Comparison of ENCODE assay signal across 28 cellular contexts in the genomic region with DNA sequence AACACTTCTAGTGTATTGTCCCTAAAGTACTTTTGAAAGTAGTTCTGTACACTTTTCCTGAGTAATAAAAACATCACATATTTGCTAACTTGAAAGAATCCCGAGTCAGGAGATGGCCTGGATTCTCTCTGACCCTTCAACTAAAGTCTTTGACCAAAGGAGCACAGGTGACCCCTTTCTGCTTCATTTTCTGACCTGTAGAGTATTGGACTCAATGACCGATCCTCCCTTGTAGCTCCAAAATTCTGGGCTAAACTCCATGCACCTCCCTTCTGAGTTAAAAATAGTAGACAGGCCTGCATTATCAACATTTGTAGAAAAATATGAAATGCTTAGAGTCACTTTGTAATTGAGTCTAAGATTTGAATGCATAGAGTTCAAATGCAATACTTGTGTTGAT. TPM values are rescaled to one million over a fixed set of nuclear protein-coding genes. Genes with fewer than 3 reads are reported as not detected.
A peak's percentile ranks its signal among the peaks of the same experiment; 100 is the strongest.
DNase-seq lines count a peak whose midpoint lies in the region; ATAC-seq, FAIRE-seq and TF ChIP-seq lines count a peak whose summit lies in the region.
"Had no signal": no experiment of that assay in that cellular context is flagged by ENCODE, and none has a peak within 500 bp of the region (broad histone marks: within the 10 kb centered on the region; RNA-seq: fewer than 3 reads in every experiment).

No MANE protein-coding gene starts in this region.

- FAIRE-seq in H54 (lab: Jason Lieb, UNC) = peak; percentile 30
- FAIRE-seq: H1 had no signal

- no peak overlapping the region for H3K4me3 ChIP-seq in CD8-positive, alpha-beta T cell (ENCODE audit: low read depth, low read length)
- H3K4me3 ChIP-seq in dorsolateral prefrontal cortex = peak overlapping the region in 1 of 59 donors; percentile 6
- H3K4me3 ChIP-seq: lung, psoas muscle, SJCRH30, stomach had no signal

- H3K27me3 ChIP-seq in CD8-positive, alpha-beta T cell (ENCODE audit: insufficient read depth, low read length) = no peaks in the 10 kb centered on the region
- no peaks in the 10 kb centered on the region for H3K27me3 ChIP-seq in dorsolateral prefrontal cortex
- H3K27me3 ChIP-seq: stomach had no signal

- no peaks in the 10 kb centered on the region for H3K9me3 ChIP-seq in CD8-positive, alpha-beta T cell (ENCODE audit: low read length)
- H3K9me3 ChIP-seq: psoas muscle, SJCRH30, stomach had no signal

- intact Hi-C loops in CD8-positive, alpha-beta T cell (cut with DNase I, micrococcal nuclease) = loop anchor here in 1 of 2 experiments (10.0 kb wide), 1 partner anchor 436 kb away; no protein-coding TSS in a partner anchor
- intact Hi-C loops in dorsolateral prefrontal cortex (cut with DNase I) = no loop called here

- POLR2A ChIA-PET in CD8-positive, alpha-beta T cell (lab: Charles Lee) = no interaction called here

- H3K4me1 Mint-ChIP-seq in CD8-positive, alpha-beta T cell (ENCODE audit: low read depth) = peaks cover 33% of the 10 kb centered on the region
- peaks cover 24 to 59% of the 10 kb centered on the region in 2 donors for H3K4me1 Mint-ChIP-seq in stimulated activated naive B cell treated with anti-CD40 and anti-IgM and Interleukin-4, amounts not matched to agents 10 μg/mL and 1 μg/mL and 100 μg/mL, for 72 hours

- no peak for TF ChIP-seq POLR2A in H54 (IDR thresholded peaks at IDR 0.05; ENCODE audit: low read depth, low read length)

- DNase-seq in CD8-positive, alpha-beta T cell = no peak
- DNase-seq in H54 (ENCODE audit: insufficient read length, low spot score) (no peak), dorsolateral prefrontal cortex (no peak), kidney tubule cell (ENCODE audit: low spot score) (no peak), SIG-M5 treated with dmso at 0.1 percent for 504 hours (lab: John Stamatoyannopoulos, UW; ENCODE audit: unreplicated experiment) (no peak)
- DNase-seq in stimulated activated naive B cell treated with anti-CD40 and anti-IgM and Interleukin-4, amounts not matched to agents 10 μg/mL and 1 μg/mL and 100 μg/mL, for 72 hours = no peak
- DNase-seq: activated CD4-positive, alpha-beta memory T cell treated with anti-CD3 and anti-CD28 coated beads for 36 hours; activated CD8-positive, alpha-beta memory T cell treated with anti-CD3 and anti-CD28 coated beads, Interleukin-2, amount 50 U/mL, for 4 hours; DMS 273 treated with DMSO at 0.1 percent for 48 hours; effector CD8-positive, alpha-beta T cell; islet precursor cell; Karpas-422; NCI-H1417 treated with DMSO at 0.1 percent for 48 hours; NCI-H2081 treated with DMSO at 0.1 percent for 48 hours; NCI-H345; NCI-H774; occipital lobe; psoas muscle; SJCRH30; stomach had no signal

- TF ChIP-seq CTCF in CD8-positive, alpha-beta T cell (IDR thresholded peaks at IDR 0.05) = no peak
- no peak for TF ChIP-seq CTCF in dorsolateral prefrontal cortex (IDR thresholded peaks at IDR 0.05 in 54 of 56, conservative IDR thresholded peaks at IDR 0.05 in 2 of 56; ENCODE audit: low read depth in 1 of 56, partially characterized antibody in 56 of 56)

- H3K9me3 Mint-ChIP-seq in CD8-positive, alpha-beta T cell = no peaks in the 10 kb centered on the region
- H3K9me3 Mint-ChIP-seq in stimulated activated naive B cell treated with anti-CD40 and anti-IgM and Interleukin-4, amounts not matched to agents 10 μg/mL and 1 μg/mL and 100 μg/mL, for 72 hours = peaks cover 0 to 5% of the 10 kb centered on the region in 2 donors
- H3K9me3 Mint-ChIP-seq: activated CD4-positive, alpha-beta memory T cell treated with anti-CD3 and anti-CD28 coated beads for 36 hours; type B pancreatic cell had no signal

- H3K4me3 Mint-ChIP-seq in CD8-positive, alpha-beta T cell = no peak overlapping the region
- H3K4me3 Mint-ChIP-seq in stimulated activated naive B cell treated with anti-CD40 and anti-IgM and Interleukin-4, amounts not matched to agents 10 μg/mL and 1 μg/mL and 100 μg/mL, for 72 hours = no peak overlapping the region
- H3K4me3 Mint-ChIP-seq: activated CD4-positive, alpha-beta memory T cell treated with anti-CD3 and anti-CD28 coated beads for 36 hours; type B pancreatic cell had no signal

- H3K36me3 ChIP-seq in CD8-positive, alpha-beta T cell (ENCODE audit: insufficient read depth, low read length) = no peaks in the 10 kb centered on the region
- H3K36me3 ChIP-seq: SJCRH30, stomach had no signal

- peak overlapping the region; percentile 41 for H3K27ac Mint-ChIP-seq in CD8-positive, alpha-beta T cell
- H3K27ac Mint-ChIP-seq in stimulated activated naive B cell treated with anti-CD40 and anti-IgM and Interleukin-4, amounts not matched to agents 10 μg/mL and 1 μg/mL and 100 μg/mL, for 72 hours = peak overlapping the region; percentile 26
- H3K27ac Mint-ChIP-seq: activated CD4-positive, alpha-beta memory T cell treated with anti-CD3 and anti-CD28 coated beads for 36 hours; type B pancreatic cell had no signal

- CTCF ChIA-PET in CD8-positive, alpha-beta T cell (lab: Charles Lee) = interaction anchor here (0.9 kb wide), 1 partner anchor 8 kb away, joined by 3 read pairs; no protein-coding TSS in a partner anchor

- no peak overlapping the region for H3K27ac ChIP-seq in CD8-positive, alpha-beta T cell (ENCODE audit: low read depth, low read length)
- peak overlapping the region in 48 of 59 donors; percentile 3 to 99 (median 79) for H3K27ac ChIP-seq in dorsolateral prefrontal cortex
- H3K27ac ChIP-seq: C4-2B, epithelial cell of prostate, HL-60, psoas muscle, SJCRH30 had no signal

- ATAC-seq in CD8-positive, alpha-beta T cell = no peak
- ATAC-seq in stimulated activated naive B cell treated with anti-CD40 and anti-IgM and Interleukin-4, amounts not matched to agents 10 μg/mL and 1 μg/mL and 100 μg/mL, for 72 hours (replicated peaks) = no peak
- no peak for ATAC-seq in SK-N-SH treated with all-trans-retinoic acid at 6 μM for 48 hours
- ATAC-seq: activated CD4-positive, CD25-positive, alpha-beta regulatory T cell treated with anti-CD3 and anti-CD28 coated beads, Interleukin-2, amount 50 U/mL, for 24 hours; psoas muscle had no signal

- no peaks in the 10 kb centered on the region for H3K27me3 Mint-ChIP-seq in CD8-positive, alpha-beta T cell (ENCODE audit: low read depth)
- no peaks in the 10 kb centered on the region for H3K27me3 Mint-ChIP-seq in stimulated activated naive B cell treated with anti-CD40 and anti-IgM and Interleukin-4, amounts not matched to agents 10 μg/mL and 1 μg/mL and 100 μg/mL, for 72 hours
- H3K27me3 Mint-ChIP-seq: activated CD4-positive, alpha-beta memory T cell treated with anti-CD3 and anti-CD28 coated beads for 36 hours; type B pancreatic cell had no signal

- peaks cover 7% of the 10 kb centered on the region for H3K36me3 Mint-ChIP-seq in CD8-positive, alpha-beta T cell
- H3K36me3 Mint-ChIP-seq in stimulated activated naive B cell treated with anti-CD40 and anti-IgM and Interleukin-4, amounts not matched to agents 10 μg/mL and 1 μg/mL and 100 μg/mL, for 72 hours = peaks cover 0 to 2% of the 10 kb centered on the region in 2 donors

- H3K4me1 ChIP-seq in CD8-positive, alpha-beta T cell (ENCODE audit: insufficient read depth, low read length) = peaks cover 6% of the 10 kb centered on the region
- H3K4me1 ChIP-seq: SJCRH30 had no signal

TF ChIP-seq in SK-N-SH treated with all-trans-retinoic acid at 6 μM for 48 hours, 23 proteins besides CTCF, POLR2A, EP300 and RAD21:
- TF ChIP-seq ISL1 (CRISPR knock-in tag; IDR thresholded peaks at IDR 0.05) (no peak), TCF4 (CRISPR knock-in tag; IDR thresholded peaks at IDR 0.05; ENCODE audit: borderline replicate concordance) (no peak), RARB (CRISPR knock-in tag; IDR thresholded peaks at IDR 0.05) (no peak), CSDC2 (CRISPR knock-in tag; IDR thresholded peaks at IDR 0.05) (no peak), TOX (CRISPR knock-in tag; IDR thresholded peaks at IDR 0.05; ENCODE audit: borderline replicate concordance) (no peak), BACH2 (CRISPR knock-in tag; IDR thresholded peaks at IDR 0.05; ENCODE audit: borderline replicate concordance) (no peak), ESRRG (CRISPR knock-in tag; IDR thresholded peaks at IDR 0.05) (no peak)
- TF ChIP-seq, protein P1, sequence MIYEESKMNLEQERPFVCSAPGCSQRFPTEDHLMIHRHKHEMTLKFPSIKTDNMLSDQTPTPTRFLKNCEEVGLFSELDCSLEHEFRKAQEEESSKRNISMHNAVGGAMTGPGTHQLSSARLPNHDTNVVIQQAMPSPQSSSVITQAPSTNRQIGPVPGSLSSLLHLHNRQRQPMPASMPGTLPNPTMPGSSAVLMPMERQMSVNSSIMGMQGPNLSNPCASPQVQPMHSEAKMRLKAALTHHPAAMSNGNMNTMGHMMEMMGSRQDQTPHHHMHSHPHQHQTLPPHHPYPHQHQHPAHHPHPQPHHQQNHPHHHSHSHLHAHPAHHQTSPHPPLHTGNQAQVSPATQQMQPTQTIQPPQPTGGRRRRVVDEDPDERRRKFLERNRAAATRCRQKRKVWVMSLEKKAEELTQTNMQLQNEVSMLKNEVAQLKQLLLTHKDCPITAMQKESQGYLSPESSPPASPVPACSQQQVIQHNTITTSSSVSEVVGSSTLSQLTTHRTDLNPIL (CRISPR knock-in tag; IDR thresholded peaks at IDR 0.05; ENCODE audit: low read depth) = no peak

RNA-seq across cellular contexts. Expression of gene TAPT1, which starts 4.0 kb away (rescaled TPM):
- 10 to 100 TPM; 79.8 to 95.0 TPM for total RNA-seq in CD8-positive, alpha-beta T cell
- 100 to 1,000 TPM in 4 of 120 experiments, 10 to 100 TPM in 116; 59.3 to 107 (median 81.7) TPM for total RNA-seq in dorsolateral prefrontal cortex
